In genomic region chr3:193813506-193813850, GRCh38 we compare ENCODE assay signal across 19 cellular contexts.
"Had no signal": no experiment of that assay in that cellular context is flagged by ENCODE, and none has a peak within 500 bp of the region (broad histone marks: within the 10 kb centered on the region; RNA-seq: fewer than 3 reads in every experiment).

No MANE protein-coding gene starts in this region.

- H3K4me1 Mint-ChIP-seq: activated CD4-positive, alpha-beta T cell treated with anti-CD3 and anti-CD28 coated beads, Interleukin-2, amount 10 ng/mL, durations not matched to agents 24 days and 14 days; naive thymus-derived CD4-positive, alpha-beta T cell; stimulated activated naive CD8-positive, alpha-beta T cell treated with anti-CD3 and anti-CD28 coated beads, Interleukin-15, amount 100 ng/mL, for 72 hours; T-cell had no signal

- H3K27me3 ChIP-seq: pancreas, right lobe of liver, suprapubic skin, upper lobe of right lung had no signal

- H3K27ac Mint-ChIP-seq: activated CD4-positive, alpha-beta T cell treated with anti-CD3 and anti-CD28 coated beads, Interleukin-2, amount 10 ng/mL, durations not matched to agents 24 days and 14 days; activated CD8-positive, alpha-beta T cell treated with anti-CD3 and anti-CD28 coated beads for 36 hours; activated T-cell treated with anti-CD3 and anti-CD28 coated beads, Interleukin-2, amount 50 U/mL, for 72 hours; naive thymus-derived CD4-positive, alpha-beta T cell; T-cell had no signal

- H3K9me3 ChIP-seq: pancreas, right lobe of liver, suprapubic skin, upper lobe of right lung had no signal

- H3K4me3 ChIP-seq: coronary artery, pancreas, right lobe of liver, suprapubic skin, upper lobe of right lung had no signal

- H3K36me3 ChIP-seq: pancreas, right lobe of liver, suprapubic skin, upper lobe of right lung had no signal

- H3K4me1 ChIP-seq: upper lobe of right lung had no signal

- H3K36me3 Mint-ChIP-seq: naive thymus-derived CD4-positive, alpha-beta T cell; T-cell had no signal

- H3K27ac ChIP-seq: coronary artery, pancreas, right lobe of liver, suprapubic skin, upper lobe of right lung had no signal

- FAIRE-seq: pancreas, small intestine had no signal

- H3K4me3 Mint-ChIP-seq: activated CD4-positive, alpha-beta T cell treated with anti-CD3 and anti-CD28 coated beads, Interleukin-2, amount 10 ng/mL, durations not matched to agents 24 days and 14 days; activated CD8-positive, alpha-beta T cell treated with anti-CD3 and anti-CD28 coated beads for 36 hours; activated T-cell treated with anti-CD3 and anti-CD28 coated beads, Interleukin-2, amount 50 U/mL, for 72 hours; naive thymus-derived CD4-positive, alpha-beta T cell; stimulated activated naive CD8-positive, alpha-beta T cell treated with anti-CD3 and anti-CD28 coated beads, Interleukin-15, amount 100 ng/mL, for 72 hours; T-cell had no signal

- H3K27me3 Mint-ChIP-seq: activated CD8-positive, alpha-beta T cell treated with anti-CD3 and anti-CD28 coated beads for 36 hours had no signal

- ATAC-seq: activated CD8-positive, alpha-beta T cell treated with anti-CD3 and anti-CD28 coated beads for 36 hours; activated T-cell treated with anti-CD3 and anti-CD28 coated beads, Interleukin-2, amount 50 U/mL, for 72 hours; esophagus mucosa; naive thymus-derived CD4-positive, alpha-beta T cell; pancreas; right lobe of liver; stimulated activated naive CD8-positive, alpha-beta T cell treated with anti-CD3 and anti-CD28 coated beads, Interleukin-15, amount 100 ng/mL, for 72 hours; T-cell; upper lobe of right lung had no signal

- H3K9me3 Mint-ChIP-seq: activated CD4-positive, alpha-beta T cell treated with anti-CD3 and anti-CD28 coated beads, Interleukin-2, amount 10 ng/mL, durations not matched to agents 24 days and 14 days; activated CD8-positive, alpha-beta T cell treated with anti-CD3 and anti-CD28 coated beads for 36 hours; activated T-cell treated with anti-CD3 and anti-CD28 coated beads, Interleukin-2, amount 50 U/mL, for 72 hours; naive thymus-derived CD4-positive, alpha-beta T cell; stimulated activated naive CD8-positive, alpha-beta T cell treated with anti-CD3 and anti-CD28 coated beads, Interleukin-15, amount 100 ng/mL, for 72 hours; T-cell had no signal

- DNase-seq: activated CD4-positive, alpha-beta T cell treated with anti-CD3 and anti-CD28 coated beads, Interleukin-2, amount 10 ng/mL, durations not matched to agents 24 days and 14 days; activated CD8-positive, alpha-beta T cell treated with anti-CD3 and anti-CD28 coated beads for 36 hours; activated effector memory CD4-positive, alpha-beta T cell treated with anti-CD3 and anti-CD28 coated beads, Interleukin-2, amount 50 U/mL, for 16 hours; activated naive CD4-positive, alpha-beta T cell treated with anti-CD3 and anti-CD28 coated beads, Interleukin-2, amount 50 U/mL, for 16 hours; activated T-cell treated with anti-CD3 and anti-CD28 coated beads, Interleukin-2, amount 50 U/mL, for 72 hours; aorta; mesenchymal stem cell; naive thymus-derived CD4-positive, alpha-beta T cell; pancreas; right lobe of liver; stimulated activated CD4-positive, alpha-beta T cell treated with anti-CD3 and anti-CD28 coated beads, Interleukin-15, amount 100 ng/mL, for 24 hours; stimulated activated CD4-positive, alpha-beta T cell treated with anti-CD3 and anti-CD28 coated beads, Interleukin-2, amount 100 ng/mL, for 48 hours; stimulated activated naive CD8-positive, alpha-beta T cell treated with anti-CD3 and anti-CD28 coated beads, Interleukin-15, amount 100 ng/mL, for 72 hours; T-cell; upper lobe of right lung had no signal
